8 cellular contexts compared by ENCODE assay signal in the genomic region with DNA sequence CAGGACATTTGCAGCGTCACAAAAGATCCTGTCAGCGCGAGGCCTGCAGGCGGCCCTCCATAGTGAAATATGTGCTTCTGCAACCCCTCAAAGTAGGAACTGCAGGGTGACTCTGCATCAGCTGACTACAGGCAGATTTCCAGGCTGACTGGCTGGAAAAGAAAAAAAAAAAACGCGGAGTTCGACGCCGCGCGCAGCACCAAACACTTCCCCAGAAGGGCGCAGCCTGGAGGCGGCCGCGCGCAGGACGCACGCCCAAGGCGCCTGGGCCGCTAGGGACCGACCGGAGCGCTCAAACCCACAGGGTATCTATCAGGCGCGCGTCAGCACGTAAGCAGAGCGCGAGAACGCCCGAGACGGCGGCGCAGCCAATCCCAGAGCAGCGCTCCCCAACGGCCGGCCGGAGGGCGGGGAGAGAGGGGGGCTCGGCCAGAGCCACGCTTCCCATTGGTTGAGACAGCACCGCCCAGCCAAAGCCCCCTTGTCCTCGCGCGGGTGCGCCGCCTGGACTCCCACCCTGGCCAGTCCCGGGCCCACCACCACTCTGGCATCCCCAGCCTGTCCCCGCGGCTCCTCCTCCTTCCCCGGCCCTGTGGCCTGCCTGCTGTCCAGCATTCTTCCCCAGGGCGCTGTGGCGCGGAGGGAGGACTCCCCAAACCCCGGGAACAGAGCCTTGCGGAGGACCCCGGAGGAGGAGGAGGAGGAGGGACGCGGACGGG. TPM values are rescaled to one million over a fixed set of nuclear protein-coding genes. Genes with fewer than 3 reads are reported as not detected.
A peak's percentile ranks its signal among the peaks of the same experiment; 100 is the strongest.
DNase-seq lines count a peak whose midpoint lies in the region; ATAC-seq and TF ChIP-seq lines count a peak whose summit lies in the region.

No MANE protein-coding gene starts in this region.

- peak overlapping the region; percentile 82 for H3K4me3 ChIP-seq in endodermal cell (ENCODE audit: low read length)

- H3K9me3 ChIP-seq in endodermal cell (ENCODE audit: control insufficient read depth, low read length) = peaks cover 14% of the 10 kb centered on the region

- peak; percentile 96 for ATAC-seq in GM21367 (IDR thresholded peaks at IDR 0.05; ENCODE audit: unreplicated experiment)

- H3K27me3 Mint-ChIP-seq in endodermal cell (ENCODE audit: insufficient read depth) = peaks cover 21% of the 10 kb centered on the region

- H3K36me3 ChIP-seq in endodermal cell (ENCODE audit: control insufficient read depth, insufficient read depth, low read length) = no peaks in the 10 kb centered on the region

- 4 to 7% methylated on average over 26 to 60 of the region's 60 CpGs for WGBS in endodermal cell (ENCODE audit: insufficient coverage in 1 of 2, insufficient read length in 1 of 2), 2 experiments

- H3K36me3 Mint-ChIP-seq in endodermal cell (ENCODE audit: low read depth) = peaks cover 16% of the 10 kb centered on the region

- H3K4me1 ChIP-seq in endodermal cell (ENCODE audit: control insufficient read depth, insufficient read depth, low read length) = peaks cover 3% of the 10 kb centered on the region

- peak overlapping the region; percentile 79 for H3K27ac ChIP-seq in endodermal cell (ENCODE audit: low read depth, low read length)

- H3K4me3 Mint-ChIP-seq in endodermal cell = peak overlapping the region; percentile 72

- H3K9ac ChIP-seq in endodermal cell (ENCODE audit: extremely low read depth, low read length, poor library complexity, severe bottlenecking) = peak overlapping the region; percentile 25

- in situ Hi-C loops in Caki2 (cut with HindIII; ENCODE audit: low pct_unique_long_range_greater_than_20kb, low sequenced_read_pairs) = no loop called here

- H3K4me1 Mint-ChIP-seq in endodermal cell = peaks cover 14% of the 10 kb centered on the region

- H3K27me3 ChIP-seq in endodermal cell (ENCODE audit: control insufficient read depth, insufficient read depth, low read length, poor library complexity, severe bottlenecking) = peaks cover 40% of the 10 kb centered on the region

- H3K27ac Mint-ChIP-seq in endodermal cell = peak overlapping the region; percentile 93

- H3K9me3 Mint-ChIP-seq in endodermal cell = peaks cover 10% of the 10 kb centered on the region

- TF ChIP-seq CTCF in endodermal cell (conservative IDR thresholded peaks at IDR 0.05) = peak; percentile 77

- DNase-seq in Caki2 (ENCODE audit: low read depth) (peak; percentile 98), HT1080 (ENCODE audit: low read depth) (peak; percentile 100), NOMO-1 treated with DMSO at 0.1 percent for 48 hours (lab: John Stamatoyannopoulos, UW; ENCODE audit: unreplicated experiment) (peak; percentile 100), endodermal cell (peak; percentile 98), mesenteric fat pad (ENCODE audit: low spot score) (peak; percentile 98)
- peak; percentile 66 for DNase-seq in activated CD8-positive, alpha-beta memory T cell treated with anti-CD3 and anti-CD28 coated beads, Interleukin-2, amount 50 U/mL, for 1 hour (ENCODE audit: extremely low read depth)
- peak; percentile 81 for DNase-seq in stimulated activated CD8-positive, alpha-beta memory T cell treated with anti-CD3 and anti-CD28 coated beads, Interleukin-15, amount 100 ng/mL, for 1 hour (ENCODE audit: low read depth)

RNA-seq across cellular contexts. Expression of a gene that starts 1.0 kb away (rescaled TPM):
- 0.34 TPM in 1 of 2 replicates, not detected in the other for total RNA-seq in Caki2 (2014; rRNA removed; shearing (Covaris generic); ENCODE audit: low replicate concordance)
- total RNA-seq in HT1080 (2014; rRNA removed; shearing (Covaris generic)) = 24.1 and 29.6 TPM in 2 replicates
- polyA plus RNA-seq in HT1080 (2015; cell fraction: cytosol; rRNA removed) = 14.6 and 15.5 TPM in 2 replicates
- 22.4 and 27.9 TPM in 2 replicates for polyA plus RNA-seq in HT1080 (2015; cell fraction: nucleus; rRNA removed)
- total RNA-seq in endodermal cell = 10 to 100 TPM; 32.5 to 49.0 TPM
- 11.3 TPM for polyA plus RNA-seq in endodermal cell (2013, experiment 1 of 2)
- 8.7 TPM for polyA plus RNA-seq in endodermal cell (2013, experiment 2 of 2)
- 4.6 TPM for total RNA-seq in mesenteric fat pad

Comparison
In these comparisons a context has a peak if more than half of its experiments do, and no peak if none do; other contexts are left out.
1. Peak in every context shown above with its lines: DNase-seq, ATAC-seq, H3K4me3 ChIP-seq and H3K27ac ChIP-seq.